ENCODE assay signal across 1 cellular context in genomic region chr11:62621567-62622470, GRCh38.
TF ChIP-seq lines count a peak whose summit lies in the region.

TSS of gene B3GAT3 (minus strand) at chr11:62621986. CDS start at chr11:62621947, 39 bp downstream.

TF ChIP-seq in HepG2, 621 proteins besides CTCF, POLR2A, EP300 and RAD21 (continued from another document and continues in another):
- TF ChIP-seq ZNF609 (CRISPR knock-in tag; IDR thresholded peaks at IDR 0.05; ENCODE audit: borderline replicate concordance): peak; percentile 27; the same call in 1 of the 2 replicates
- TF ChIP-seq ZFP82 (CRISPR knock-in tag; IDR thresholded peaks at IDR 0.05; ENCODE audit: borderline replicate concordance): peak; percentile 85; the same call in 1 of the 2 replicates
- TF ChIP-seq ZNF562 (CRISPR knock-in tag; IDR thresholded peaks at IDR 0.05; ENCODE audit: borderline replicate concordance): no peak
- TF ChIP-seq ZNF430 (CRISPR knock-in tag; IDR thresholded peaks at IDR 0.05): peak; percentile 94
- peak; percentile 75 for TF ChIP-seq HDAC2 (CRISPR knock-in tag; IDR thresholded peaks at IDR 0.05)
- peak; percentile 83 for TF ChIP-seq KAT7 (CRISPR knock-in tag; IDR thresholded peaks at IDR 0.05; ENCODE audit: borderline replicate concordance)
- TF ChIP-seq SOX5 (CRISPR knock-in tag; IDR thresholded peaks at IDR 0.05; ENCODE audit: borderline replicate concordance): peak; percentile 57; the same call in 1 of the 2 replicates
- TF ChIP-seq KDM4B (CRISPR knock-in tag; IDR thresholded peaks at IDR 0.05): peak; percentile 45; the same call in 1 of the 2 replicates
- peak; percentile 40 for TF ChIP-seq PHF5A (CRISPR knock-in tag; IDR thresholded peaks at IDR 0.05; ENCODE audit: low read depth, unreplicated experiment)
- peak; percentile 81; the same call in 1 of the 2 replicates for TF ChIP-seq ZBTB20 (CRISPR knock-in tag; IDR thresholded peaks at IDR 0.05; ENCODE audit: borderline replicate concordance, low read depth)
- no peak for TF ChIP-seq ZNF703 (CRISPR knock-in tag; IDR thresholded peaks at IDR 0.05; ENCODE audit: borderline replicate concordance)
- peak; percentile 100 for TF ChIP-seq CREB1 (IDR thresholded peaks at IDR 0.05)
- peak; percentile 97 for TF ChIP-seq CREB1 (CRISPR knock-in tag; IDR thresholded peaks at IDR 0.05)
- peak; percentile 44 for TF ChIP-seq ZNF263 (CRISPR knock-in tag; IDR thresholded peaks at IDR 0.05)
- no peak for TF ChIP-seq MTA3 (CRISPR knock-in tag; IDR thresholded peaks at IDR 0.05)
- peak; percentile 82; the same call in 1 of the 2 replicates for TF ChIP-seq ZNF224 (CRISPR knock-in tag; IDR thresholded peaks at IDR 0.05)
- TF ChIP-seq ZNF646 (CRISPR knock-in tag; IDR thresholded peaks at IDR 0.05): no peak
- TF ChIP-seq ZNF143 (CRISPR knock-in tag; IDR thresholded peaks at IDR 0.05): peak; percentile 50; the same call in 1 of the 2 replicates
- peak; percentile 88; the same call in 1 of the 2 replicates for TF ChIP-seq REL (CRISPR knock-in tag; conservative IDR thresholded peaks at IDR 0.05)
- peak; percentile 27; the same call in 1 of the 2 replicates for TF ChIP-seq KDM5A (IDR thresholded peaks at IDR 0.05; ENCODE audit: borderline replicate concordance, low read length)
- TF ChIP-seq ZHX1 (CRISPR knock-in tag; IDR thresholded peaks at IDR 0.05; ENCODE audit: low read depth): no peak
- TF ChIP-seq, protein P1, sequence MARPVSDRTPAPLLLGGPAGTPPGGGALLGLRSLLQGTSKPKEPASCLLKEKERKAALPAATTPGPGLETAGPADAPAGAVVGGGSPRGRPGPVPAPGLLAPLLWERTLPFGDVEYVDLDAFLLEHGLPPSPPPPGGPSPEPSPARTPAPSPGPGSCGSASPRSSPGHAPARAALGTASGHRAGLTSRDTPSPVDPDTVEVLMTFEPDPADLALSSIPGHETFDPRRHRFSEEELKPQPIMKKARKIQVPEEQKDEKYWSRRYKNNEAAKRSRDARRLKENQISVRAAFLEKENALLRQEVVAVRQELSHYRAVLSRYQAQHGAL (CRISPR knock-in tag; IDR thresholded peaks at IDR 0.05; ENCODE audit: not compliant biosample characterization): no peak
- no peak for TF ChIP-seq ZNF383 (CRISPR knock-in tag; IDR thresholded peaks at IDR 0.05; ENCODE audit: borderline replicate concordance)
- no peak for TF ChIP-seq HHEX (CRISPR knock-in tag; IDR thresholded peaks at IDR 0.05)
- peak; percentile 81; the same call in 1 of the 2 replicates for TF ChIP-seq CBX5 (CRISPR knock-in tag; IDR thresholded peaks at IDR 0.05; ENCODE audit: borderline replicate concordance)
- TF ChIP-seq ZBTB46 (CRISPR knock-in tag; IDR thresholded peaks at IDR 0.05; ENCODE audit: borderline replicate concordance): no peak
- peak; percentile 87 for TF ChIP-seq ZC3H13 (CRISPR knock-in tag; IDR thresholded peaks at IDR 0.05)
- TF ChIP-seq PRPF4 (IDR thresholded peaks at IDR 0.05; ENCODE audit: low read depth, low read length, poor library complexity, severe bottlenecking): no peak
- no peak; the same call in 1 of the 2 replicates for TF ChIP-seq SAFB2 (CRISPR knock-in tag; IDR thresholded peaks at IDR 0.05; ENCODE audit: borderline replicate concordance, low read depth)
- TF ChIP-seq ZNF24 (IDR thresholded peaks at IDR 0.05): no peak
- TF ChIP-seq HDAC1 (CRISPR knock-in tag; IDR thresholded peaks at IDR 0.05): peak; percentile 96
- TF ChIP-seq, protein P2, sequence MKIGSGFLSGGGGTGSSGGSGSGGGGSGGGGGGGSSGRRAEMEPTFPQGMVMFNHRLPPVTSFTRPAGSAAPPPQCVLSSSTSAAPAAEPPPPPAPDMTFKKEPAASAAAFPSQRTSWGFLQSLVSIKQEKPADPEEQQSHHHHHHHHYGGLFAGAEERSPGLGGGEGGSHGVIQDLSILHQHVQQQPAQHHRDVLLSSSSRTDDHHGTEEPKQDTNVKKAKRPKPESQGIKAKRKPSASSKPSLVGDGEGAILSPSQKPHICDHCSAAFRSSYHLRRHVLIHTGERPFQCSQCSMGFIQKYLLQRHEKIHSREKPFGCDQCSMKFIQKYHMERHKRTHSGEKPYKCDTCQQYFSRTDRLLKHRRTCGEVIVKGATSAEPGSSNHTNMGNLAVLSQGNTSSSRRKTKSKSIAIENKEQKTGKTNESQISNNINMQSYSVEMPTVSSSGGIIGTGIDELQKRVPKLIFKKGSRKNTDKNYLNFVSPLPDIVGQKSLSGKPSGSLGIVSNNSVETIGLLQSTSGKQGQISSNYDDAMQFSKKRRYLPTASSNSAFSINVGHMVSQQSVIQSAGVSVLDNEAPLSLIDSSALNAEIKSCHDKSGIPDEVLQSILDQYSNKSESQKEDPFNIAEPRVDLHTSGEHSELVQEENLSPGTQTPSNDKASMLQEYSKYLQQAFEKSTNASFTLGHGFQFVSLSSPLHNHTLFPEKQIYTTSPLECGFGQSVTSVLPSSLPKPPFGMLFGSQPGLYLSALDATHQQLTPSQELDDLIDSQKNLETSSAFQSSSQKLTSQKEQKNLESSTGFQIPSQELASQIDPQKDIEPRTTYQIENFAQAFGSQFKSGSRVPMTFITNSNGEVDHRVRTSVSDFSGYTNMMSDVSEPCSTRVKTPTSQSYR (CRISPR knock-in tag; IDR thresholded peaks at IDR 0.05; ENCODE audit: borderline replicate concordance): peak; percentile 11; the same call in 1 of the 2 replicates
